In genomic region chr18:12479982-12480381, GRCh38 we compare ENCODE assay signal across 23 cellular contexts.
DNase-seq lines count a peak whose midpoint lies in the region; ATAC-seq and TF ChIP-seq lines count a peak whose summit lies in the region.
"Had no signal": no experiment of that assay in that cellular context is flagged by ENCODE, and none has a peak within 500 bp of the region (broad histone marks: within the 10 kb centered on the region; RNA-seq: fewer than 3 reads in every experiment).

No MANE protein-coding gene starts in this region.

- H2BK5ac ChIP-seq in IMR-90 (ENCODE audit: low read depth, low read length, poor library complexity, severe bottlenecking) (no peak overlapping the region), mesenchymal stem cell (ENCODE audit: low read depth, low read length, poor library complexity, severe bottlenecking) (no peak overlapping the region)

- TF ChIP-seq RAD21 in IMR-90 (IDR thresholded peaks at IDR 0.05; ENCODE audit: low read length), result no peak

- H3K14ac ChIP-seq in IMR-90 (replicated peaks; ENCODE audit: low read depth, low read length) (no peak overlapping the region), mesenchymal stem cell (ENCODE audit: low read length in 2 of 2) (no peak overlapping the region)

- H3K4me1 ChIP-seq in IMR-90 (ENCODE audit: control insufficient read depth, insufficient read depth, low read length) (no peaks in the 10 kb centered on the region; the same call in 1 of the 2 replicates), mesenchymal stem cell (ENCODE audit: control insufficient read depth, insufficient read depth, low read depth, low read length) (no peaks in the 10 kb centered on the region)
- H3K4me1 ChIP-seq: BE2C, BLaER1 had no signal

- dilution Hi-C loops in IMR-90 (cut with HindIII; ENCODE audit: low sequenced_read_pairs, unreplicated experiment), result no loop called here

- H2AK5ac ChIP-seq in IMR-90 (ENCODE audit: low read depth, low read length), result no peak overlapping the region
- H2AK5ac ChIP-seq in mesenchymal stem cell (ENCODE audit: low read length, severe bottlenecking), result no peak overlapping the region

- H2AK9ac ChIP-seq in IMR-90 (replicated peaks; ENCODE audit: low read depth, low read length, poor library complexity), result no peak overlapping the region

- H4K91ac ChIP-seq in IMR-90 (ENCODE audit: insufficient read depth, low read depth, low read length) (no peak overlapping the region), mesenchymal stem cell (ENCODE audit: low read length) (no peak overlapping the region)

- H3K27me3 Mint-ChIP-seq in stimulated activated naive B cell treated with anti-CD40 and anti-IgM and Interleukin-4, amounts not matched to agents 10 μg/mL and 1 μg/mL and 100 μg/mL, for 72 hours, result no peaks in the 10 kb centered on the region
- H3K27me3 Mint-ChIP-seq: CD4-positive, alpha-beta memory T cell; CD8-positive, alpha-beta memory T cell had no signal

- no peak overlapping the region for H3K56ac ChIP-seq in IMR-90 (ENCODE audit: extremely low read depth, insufficient read depth, low read length)

- H2BK12ac ChIP-seq in mesenchymal stem cell (ENCODE audit: low read length in 2 of 2), result no peak overlapping the region

- H3K9me3 ChIP-seq in IMR-90 (ENCODE audit: control insufficient read depth, insufficient read depth, low read length), result no peaks in the 10 kb centered on the region
- no peaks in the 10 kb centered on the region for H3K9me3 ChIP-seq in WERI-Rb-1 (ENCODE audit: severe bottlenecking)
- no peaks in the 10 kb centered on the region for H3K9me3 ChIP-seq in mesenchymal stem cell (ENCODE audit: control insufficient read depth, low read length)
- H3K9me3 ChIP-seq: BE2C, BLaER1 had no signal

- H3K9ac ChIP-seq in IMR-90 (ENCODE audit: low read depth, low read length) (no peak overlapping the region), mesenchymal stem cell (ENCODE audit: low read length) (no peak overlapping the region)
- H3K9ac ChIP-seq: BLaER1 had no signal

- H3K4me2 ChIP-seq in IMR-90 (ENCODE audit: low read depth, low read length) (no peak overlapping the region), mesenchymal stem cell (ENCODE audit: low read length, poor library complexity, severe bottlenecking) (no peak overlapping the region)
- H3K4me2 ChIP-seq: BLaER1 had no signal

- peaks cover 0 to 3% of the 10 kb centered on the region in 2 donors for H3K36me3 Mint-ChIP-seq in stimulated activated naive B cell treated with anti-CD40 and anti-IgM and Interleukin-4, amounts not matched to agents 10 μg/mL and 1 μg/mL and 100 μg/mL, for 72 hours
- H3K36me3 Mint-ChIP-seq: CD14-positive monocyte; CD4-positive, alpha-beta memory T cell; CD4-positive, CD25-positive, alpha-beta regulatory T cell; CD8-positive, alpha-beta memory T cell had no signal

- H3K18ac ChIP-seq in IMR-90 (ENCODE audit: low read depth, low read length) (no peak overlapping the region), mesenchymal stem cell (ENCODE audit: low read depth in 1 of 2, low read length in 2 of 2) (no peak overlapping the region)

- no TSS peak for BruUV-seq in IMR-90 (replicated peaks; lab: Mats Ljungman, UMichigan)

- H3K4ac ChIP-seq in IMR-90 (ENCODE audit: low read depth, low read length), result no peak overlapping the region
- H3K4ac ChIP-seq in mesenchymal stem cell (ENCODE audit: low read depth in 1 of 2, low read length in 2 of 2), result no peak overlapping the region

- no peak overlapping the region for H4K5ac ChIP-seq in IMR-90 (ENCODE audit: low read depth, low read length)

- intact Hi-C loops in IMR-90 (cut with micrococcal nuclease), result no loop called here

- H4K20me1 ChIP-seq in IMR-90 (ENCODE audit: insufficient read depth, low read length), result no peaks in the 10 kb centered on the region
- H4K20me1 ChIP-seq: BLaER1 had no signal

- H3K36me3 ChIP-seq in IMR-90 (ENCODE audit: control insufficient read depth, insufficient read depth, low read length), result peaks cover 12% of the 10 kb centered on the region
- H3K36me3 ChIP-seq in WERI-Rb-1, result no peaks in the 10 kb centered on the region; the same call in 1 of the 2 replicates
- peaks cover 11 to 37% of the 10 kb centered on the region in 2 experiments for H3K36me3 ChIP-seq in mesenchymal stem cell (ENCODE audit: control insufficient read depth in 1 of 2, insufficient read depth in 2 of 2, low read depth in 1 of 2, low read length in 2 of 2)
- H3K36me3 ChIP-seq: BE2C, BLaER1 had no signal

- DNase-seq in IMR-90 (peak; percentile 52), WERI-Rb-1 (no peak), mesenchymal stem cell (peak; percentile 22), medulla oblongata (ENCODE audit: extremely low spot score) (no peak)
- no peak for DNase-seq in stimulated activated CD4-positive, alpha-beta T cell treated with anti-CD3 and anti-CD28 coated beads, Interleukin-15, amount 100 ng/mL, for 24 hours
- no peak for DNase-seq in stimulated activated naive B cell treated with anti-CD40 and anti-IgM and Interleukin-4, amounts not matched to agents 10 μg/mL and 1 μg/mL and 100 μg/mL, for 72 hours
- DNase-seq: 8988T; ACHN; BE2C; C1 segment of cervical spinal cord; CD4-positive, alpha-beta memory T cell; CD4-positive, CD25-positive, alpha-beta regulatory T cell; CD8-positive, alpha-beta memory T cell; COR-L47; DMS 273 treated with DMSO at 0.1 percent for 48 hours; DMS153; DMS53; DMS79; DND-41; EL; GF-D8 had no signal

- in situ Hi-C loops in IMR-90 (cut with MboI; ENCODE audit: low sequenced_read_pairs), result no loop called here

- no peak overlapping the region for H2BK20ac ChIP-seq in IMR-90 (ENCODE audit: low read depth, low read length)

- peak; percentile 81 for ATAC-seq in IMR-90 (ENCODE audit: low read depth)
- ATAC-seq in stimulated activated naive B cell treated with anti-CD40 and anti-IgM and Interleukin-4, amounts not matched to agents 10 μg/mL and 1 μg/mL and 100 μg/mL, for 72 hours (replicated peaks), result no peak

- H3K27me3 ChIP-seq in IMR-90 (ENCODE audit: control insufficient read depth, insufficient read depth, low read length) (no peaks in the 10 kb centered on the region), WERI-Rb-1 (ENCODE audit: insufficient read depth, low read depth, severe bottlenecking) (no peaks in the 10 kb centered on the region), mesenchymal stem cell (ENCODE audit: control insufficient read depth in 1 of 2, insufficient read depth in 1 of 2, low read length in 2 of 2) (no peaks in the 10 kb centered on the region)
- H3K27me3 ChIP-seq: BE2C, BLaER1 had no signal

- CTCF ChIA-PET in IMR-90 (lab: Yijun Ruan, JAX), result interaction anchor here (0.8 kb wide), 1 partner anchor 89 kb away, joined by 3 read pairs; no protein-coding TSS in a partner anchor

- H3K79me1 ChIP-seq in IMR-90 (ENCODE audit: low read depth in 1 of 2, low read length in 2 of 2) (peaks cover 2 to 7% of the 10 kb centered on the region in 2 experiments; a peak in 1 of 4 replicates), mesenchymal stem cell (replicated peaks; ENCODE audit: low read length, poor library complexity, severe bottlenecking) (peaks cover 7% of the 10 kb centered on the region)

- TF ChIP-seq CTCF in IMR-90 (conservative IDR thresholded peaks at IDR 0.05; ENCODE audit: low read depth, low read length) (no peak), WERI-Rb-1 (IDR thresholded peaks at IDR 0.05; ENCODE audit: low read depth, low read length) (no peak)

- peaks cover 12% of the 10 kb centered on the region for H3K9me1 ChIP-seq in IMR-90 (ENCODE audit: insufficient read depth, low read length)

- no peaks in the 10 kb centered on the region for H3K4me1 Mint-ChIP-seq in stimulated activated naive B cell treated with anti-CD40 and anti-IgM and Interleukin-4, amounts not matched to agents 10 μg/mL and 1 μg/mL and 100 μg/mL, for 72 hours
- H3K4me1 Mint-ChIP-seq: CD14-positive monocyte; CD4-positive, alpha-beta memory T cell; CD4-positive, CD25-positive, alpha-beta regulatory T cell had no signal

- POLR2A ChIA-PET in IMR-90 (lab: Charles Lee; ENCODE audit: unreplicated experiment), result no interaction called here

- no peak overlapping the region for H2AFZ ChIP-seq in IMR-90 (replicated peaks; ENCODE audit: low read length, poor library complexity)
- no peak overlapping the region for H2AFZ ChIP-seq in mesenchymal stem cell (ENCODE audit: low read depth, low read length)

- H3K23ac ChIP-seq in IMR-90 (ENCODE audit: low read depth, low read length) (no peak overlapping the region), mesenchymal stem cell (ENCODE audit: low read length in 2 of 2) (no peak overlapping the region)

- H2BK15ac ChIP-seq in IMR-90 (ENCODE audit: low read depth, low read length) (no peak overlapping the region), mesenchymal stem cell (ENCODE audit: low read depth, poor library complexity, severe bottlenecking) (no peak overlapping the region)

- no peak overlapping the region for H3K27ac Mint-ChIP-seq in stimulated activated naive B cell treated with anti-CD40 and anti-IgM and Interleukin-4, amounts not matched to agents 10 μg/mL and 1 μg/mL and 100 μg/mL, for 72 hours
- H3K27ac Mint-ChIP-seq: CD14-positive monocyte; CD4-positive, alpha-beta memory T cell; CD8-positive, alpha-beta memory T cell had no signal

- no peak overlapping the region for H3K4me3 ChIP-seq in IMR-90 (ENCODE audit: insufficient read depth, low read depth, low read length)
- H3K4me3 ChIP-seq in WERI-Rb-1 (ENCODE audit: low read depth, low read length), result peak overlapping the region; percentile 12
- no peak overlapping the region for H3K4me3 ChIP-seq in mesenchymal stem cell (ENCODE audit: insufficient read depth in 1 of 2, low read depth in 1 of 2, low read length in 2 of 2)
- H3K4me3 ChIP-seq: BLaER1 had no signal

- no peaks in the 10 kb centered on the region for H3K9me3 Mint-ChIP-seq in stimulated activated naive B cell treated with anti-CD40 and anti-IgM and Interleukin-4, amounts not matched to agents 10 μg/mL and 1 μg/mL and 100 μg/mL, for 72 hours
- H3K9me3 Mint-ChIP-seq: CD14-positive monocyte; CD4-positive, alpha-beta memory T cell; CD4-positive, CD25-positive, alpha-beta regulatory T cell; CD8-positive, alpha-beta memory T cell had no signal

- TF ChIP-seq POLR2A in IMR-90 (IDR thresholded peaks at IDR 0.05; ENCODE audit: low read depth, low read length), result no peak

- H2BK120ac ChIP-seq in IMR-90 (ENCODE audit: low read depth, low read length) (no peak overlapping the region), mesenchymal stem cell (ENCODE audit: low read depth, low read length) (no peak overlapping the region)

- H3K27ac ChIP-seq in IMR-90 (ENCODE audit: insufficient read depth, low read length) (no peak overlapping the region), WERI-Rb-1 (peak overlapping the region; percentile 71), mesenchymal stem cell (ENCODE audit: low read length, poor library complexity, severe bottlenecking) (no peak overlapping the region)
- H3K27ac ChIP-seq: BLaER1 had no signal

- H3K4me3 Mint-ChIP-seq in stimulated activated naive B cell treated with anti-CD40 and anti-IgM and Interleukin-4, amounts not matched to agents 10 μg/mL and 1 μg/mL and 100 μg/mL, for 72 hours, result no peak overlapping the region
- H3K4me3 Mint-ChIP-seq: CD14-positive monocyte; CD4-positive, alpha-beta memory T cell; CD4-positive, CD25-positive, alpha-beta regulatory T cell; CD8-positive, alpha-beta memory T cell had no signal

- H4K8ac ChIP-seq in IMR-90 (ENCODE audit: low read depth in 2 of 2, low read length in 2 of 2), result no peak overlapping the region
- H4K8ac ChIP-seq in mesenchymal stem cell (ENCODE audit: low read length), result no peak overlapping the region

TF ChIP-seq in IMR-90, 13 proteins besides CTCF, POLR2A, EP300 and RAD21 (continues in another document):
- TF ChIP-seq NFE2L2 (IDR thresholded peaks at IDR 0.05; ENCODE audit: low read depth, low read length), result no peak
- TF ChIP-seq MAFK (IDR thresholded peaks at IDR 0.05; ENCODE audit: low read depth, low read length), result no peak

Comparison
In these comparisons a context has a peak if more than half of its experiments do, and no peak if none do; other contexts are left out.
1. DNase-seq: peak in IMR-90 (single experiment) and mesenchymal stem cell (single experiment); none in WERI-Rb-1 (single experiment), stimulated activated CD4-positive, alpha-beta T cell treated with anti-CD3 and anti-CD28 coated beads, Interleukin-15, amount 100 ng/mL, for 24 hours (single experiment), medulla oblongata (single experiment) and stimulated activated naive B cell treated with anti-CD40 and anti-IgM and Interleukin-4, amounts not matched to agents 10 μg/mL and 1 μg/mL and 100 μg/mL, for 72 hours (single experiment).